Comparison of ENCODE assay signal across 8 cellular contexts in genomic region chr20:2101057-2101934, GRCh38. TPM values are rescaled to one million over a fixed set of nuclear protein-coding genes. Genes with fewer than 3 reads are reported as not detected.
A peak's percentile ranks its signal among the peaks of the same experiment; 100 is the strongest.
DNase-seq lines count a peak whose midpoint lies in the region; TF ChIP-seq lines count a peak whose summit lies in the region.

STK35 (plus strand) TSS chr20:2101827; CDS start chr20:2101882, 55 bp downstream.

- H3K27me3 ChIP-seq in breast epithelium (no peaks in the 10 kb centered on the region), kidney epithelial cell (ENCODE audit: control insufficient read depth, insufficient read depth, low read length) (no peaks in the 10 kb centered on the region)

- no peak for TF ChIP-seq POLR2A in breast epithelium (IDR thresholded peaks at IDR 0.05)

- in situ Hi-C loops in GM13976 (cut with MboI; ENCODE audit: low sequenced_read_pairs, unreplicated experiment), result no loop called here

- DNase-seq in GM13976 (ENCODE audit: low spot score) (peak; percentile 86), HFF-Myc (ENCODE audit: extremely low read depth, low read depth) (no peak), M059J (ENCODE audit: low read depth) (no peak), SW480 (ENCODE audit: low spot score) (peak; percentile 84), breast epithelium (ENCODE audit: low spot score in 2 of 2) (peak; percentile 48 to 81), kidney epithelial cell (ENCODE audit: low read depth) (peak; percentile 16), pons (ENCODE audit: low spot score) (no peak)
- peak; percentile 33 for DNase-seq in stimulated activated CD4-positive, alpha-beta T cell treated with anti-CD3 and anti-CD28 coated beads, Interleukin-2, amount 100 ng/mL, for 4 hours (ENCODE audit: low read depth)

- peaks cover 0 to 14% of the 10 kb centered on the region in 2 donors for H3K4me1 ChIP-seq in breast epithelium

- intact Hi-C loops in breast epithelium (cut with DNase I; ENCODE audit: low total_unique reads), result no loop called here

- no peaks in the 10 kb centered on the region for H3K36me3 ChIP-seq in breast epithelium
- no peaks in the 10 kb centered on the region for H3K36me3 ChIP-seq in kidney epithelial cell (ENCODE audit: control insufficient read depth, insufficient read depth, low read length)

- H3K4me3 ChIP-seq in HFF-Myc (replicated peaks; ENCODE audit: low read depth, low read length), result peak within 1 kb of the TSS; percentile 88
- H3K4me3 ChIP-seq in breast epithelium, result peak within 1 kb of the TSS; percentile 68 to 95 (median 92)
- peak within 1 kb of the TSS; percentile 89 for H3K4me3 ChIP-seq in kidney epithelial cell (ENCODE audit: low read depth, low read length)

- H3K27ac ChIP-seq in breast epithelium, result peak within 1 kb of the TSS; percentile 99 to 100

- no peaks in the 10 kb centered on the region for H3K9me3 ChIP-seq in breast epithelium

- TF ChIP-seq CTCF in GM13976 (IDR thresholded peaks at IDR 0.05; ENCODE audit: borderline replicate concordance, control extremely low read depth, extremely low read depth, insufficient read depth, missing control alignments) (no peak), HFF-Myc (IDR thresholded peaks at IDR 0.05; ENCODE audit: low read depth, low read length, missing control alignments) (no peak), breast epithelium (IDR thresholded peaks at IDR 0.05) (no peak), kidney epithelial cell (IDR thresholded peaks at IDR 0.05; ENCODE audit: insufficient read depth, low read length, poor library complexity, severe bottlenecking) (no peak)

RNA-seq across cellular contexts. Expression of gene STK35, which starts in this region (rescaled TPM):
- total RNA-seq in M059J (2014; rRNA removed; shearing (Covaris generic)), result 19.5 and 33.4 TPM in 2 replicates
- total RNA-seq in breast epithelium, result 10 to 100 TPM; 15.2 to 26.3 (median 16.7) TPM
- 18.0 and 19.4 TPM in 2 replicates for total RNA-seq in kidney epithelial cell

Comparison
In these comparisons a context has a peak if more than half of its experiments do, and no peak if none do; other contexts are left out.
1. DNase-seq: peak in GM13976 (single experiment), SW480 (single experiment), breast epithelium (2 of 2), kidney epithelial cell (single experiment) and stimulated activated CD4-positive, alpha-beta T cell treated with anti-CD3 and anti-CD28 coated beads, Interleukin-2, amount 100 ng/mL, for 4 hours (single experiment); none in HFF-Myc (single experiment), M059J (single experiment) and pons (single experiment).
2. Peak in every context shown above with its lines, with median percentiles within 50 percentile points of each other: H3K4me3 ChIP-seq.